Comparison of ENCODE assay signal across 9 cellular contexts in genomic region chr1:207644852-207645631, GRCh38. TPM values are rescaled to one million over a fixed set of nuclear protein-coding genes. Genes with fewer than 3 reads are reported as not detected.
DNase-seq lines count a peak whose midpoint lies in the region; ATAC-seq, FAIRE-seq and TF ChIP-seq lines count a peak whose summit lies in the region.
"Had no signal": no experiment of that assay in that cellular context is flagged by ENCODE, and none has a peak within 500 bp of the region (broad histone marks: within the 10 kb centered on the region; RNA-seq: fewer than 3 reads in every experiment).

CR1L (plus strand) TSS chr1:207645133; CDS start chr1:207645234, 101 bp downstream.

- H3K9me3 ChIP-seq in stomach smooth muscle (ENCODE audit: control insufficient read depth in 2 of 2, low read length in 2 of 2): no peaks in the 10 kb centered on the region

- H3K9ac ChIP-seq in stomach smooth muscle (ENCODE audit: low read length in 2 of 2): peak within 1 kb of the TSS in 1 of 2 donors; percentile 53

- H3K4me3 ChIP-seq in fibroblast of villous mesenchyme (ENCODE audit: low read depth, low read length) (peak within 1 kb of the TSS; percentile 71), stomach smooth muscle (ENCODE audit: low read length in 2 of 2) (peak within 1 kb of the TSS; percentile 84 to 86)

- no peak within 1 kb of the TSS for H3K27ac ChIP-seq in stomach smooth muscle (ENCODE audit: low read length)

- TF ChIP-seq CTCF in GM13976 (IDR thresholded peaks at IDR 0.05; ENCODE audit: borderline replicate concordance, control extremely low read depth, extremely low read depth, insufficient read depth, missing control alignments): no peak
- no peak for TF ChIP-seq CTCF in fibroblast of villous mesenchyme (IDR thresholded peaks at IDR 0.05; ENCODE audit: insufficient read depth, low read depth, low read length)
- TF ChIP-seq CTCF in D721Med (IDR thresholded peaks at IDR 0.05; ENCODE audit: insufficient read depth, missing control alignments): no peak

- no peak for FAIRE-seq in D721Med (lab: Jason Lieb, UNC)
- FAIRE-seq: endometrium had no signal

- peak; percentile 98 for ATAC-seq in HG02885 (IDR thresholded peaks at IDR 0.05; ENCODE audit: poor library complexity, unreplicated experiment)

- H3K36me3 ChIP-seq in stomach smooth muscle (ENCODE audit: control insufficient read depth in 2 of 2, insufficient read depth in 2 of 2, low read length in 2 of 2): no peaks in the 10 kb centered on the region

- peak; percentile 85 for DNase-seq in GM13976 (ENCODE audit: low spot score)
- DNase-seq in OCI-M1 (lab: John Stamatoyannopoulos, UW): peak; percentile 99
- peak; percentile 49 for DNase-seq in activated T-helper 9 cell treated with anti-CD3 and anti-CD28 coated beads, Interleukin-2, amount 50 U/mL, for 16 hours (ENCODE audit: low read depth)
- DNase-seq in fibroblast of villous mesenchyme (ENCODE audit: low read depth): peak; percentile 53
- DNase-seq in occipital lobe (lab: John Stamatoyannopoulos, UW): peak; percentile 52
- no peak for DNase-seq in D721Med (ENCODE audit: insufficient read length, low spot score)

- H3K27me3 ChIP-seq in stomach smooth muscle (ENCODE audit: control insufficient read depth in 1 of 2, insufficient read depth in 2 of 2, low read length in 2 of 2): no peaks in the 10 kb centered on the region

- in situ Hi-C loops in GM13976 (cut with MboI; ENCODE audit: low sequenced_read_pairs, unreplicated experiment): no loop called here

- H3K4me1 ChIP-seq in stomach smooth muscle (ENCODE audit: control insufficient read depth, insufficient read depth, low read length): peaks cover 5% of the 10 kb centered on the region

RNA-seq across cellular contexts. Expression of gene CR1L, which starts in this region (rescaled TPM):
- total RNA-seq in fibroblast of villous mesenchyme (not detected in 2 replicates), occipital lobe (0.16 TPM)

Comparison
In these comparisons a context has a peak if more than half of its experiments do, and no peak if none do; other contexts are left out.
1. Peak in DNase-seq and H3K4me3 ChIP-seq in fibroblast of villous mesenchyme; RNA of the gene not detected or under 1 TPM.
2. Peak in DNase-seq in occipital lobe; RNA of the gene not detected or under 1 TPM.